Comparison of ENCODE assay signal across 12 cellular contexts in the genomic region with DNA sequence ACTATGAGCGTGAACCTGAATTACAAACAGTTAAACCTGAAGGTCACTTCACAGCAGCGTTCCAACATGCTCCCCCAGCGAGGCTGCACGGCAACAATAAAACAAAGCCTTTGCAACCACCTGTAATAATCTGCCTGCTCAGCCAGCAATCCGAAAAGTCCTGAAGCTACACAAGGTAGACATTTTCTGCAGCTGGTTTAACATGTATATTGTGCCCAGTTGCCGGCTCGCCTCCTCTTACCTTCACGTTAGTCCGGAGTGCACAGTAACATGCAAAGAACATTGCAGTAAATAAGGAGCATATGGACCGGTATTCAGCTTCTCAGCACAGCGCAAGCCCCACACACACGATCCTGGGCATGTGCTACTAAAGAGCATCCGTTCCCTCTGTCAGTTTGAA.
DNase-seq lines count a peak whose midpoint lies in the region; ATAC-seq and TF ChIP-seq lines count a peak whose summit lies in the region.
"Had no signal": no experiment of that assay in that cellular context is flagged by ENCODE, and none has a peak within 500 bp of the region (broad histone marks: within the 10 kb centered on the region; RNA-seq: fewer than 3 reads in every experiment).

No MANE protein-coding gene starts in this region.

- H3K4me1 ChIP-seq in HUES64 (ENCODE audit: insufficient read depth, low read length), result peaks cover 36% of the 10 kb centered on the region

- intact Hi-C loops in dorsolateral prefrontal cortex (cut with DNase I), result no loop called here

- no peak for TF ChIP-seq CTCF in dorsolateral prefrontal cortex (IDR thresholded peaks at IDR 0.05 in 54 of 56, conservative IDR thresholded peaks at IDR 0.05 in 2 of 56; ENCODE audit: low read depth in 1 of 56, partially characterized antibody in 56 of 56)

- no peaks in the 10 kb centered on the region for H3K9me3 ChIP-seq in HUES64 (ENCODE audit: insufficient read depth, low read depth, low read length)
- H3K9me3 ChIP-seq: sigmoid colon had no signal

- peaks cover 11% of the 10 kb centered on the region for H3K4me1 Mint-ChIP-seq in stimulated activated memory B cell treated with anti-CD40 and anti-IgM and Interleukin-4, amounts not matched to agents 10 μg/mL and 1 μg/mL and 100 μg/mL, for 72 hours
- no peaks in the 10 kb centered on the region for H3K4me1 Mint-ChIP-seq in stimulated activated effector memory CD8-positive, alpha-beta T cell treated with anti-CD3 and anti-CD28 coated beads, Interleukin-12 subunit alpha, Interleukin-12 subunit beta, amount 100 ng/mL, for 72 hours
- H3K4me1 Mint-ChIP-seq: CD4-positive, alpha-beta memory T cell had no signal

- peak in 2 of 10 donors; percentile 24 to 26 for DNase-seq in dorsolateral prefrontal cortex
- DNase-seq in left kidney (ENCODE audit: low read depth, low spot score), result peak; percentile 26
- no peak for DNase-seq in activated effector memory CD4-positive, alpha-beta T cell treated with Interleukin-2 at 50 U/mL for 16 hours
- no peak for DNase-seq in stimulated activated effector memory CD8-positive, alpha-beta T cell treated with anti-CD3 and anti-CD28 coated beads, Interleukin-12 subunit alpha, Interleukin-12 subunit beta, amount 100 ng/mL, for 72 hours (ENCODE audit: low spot score in 2 of 2)
- DNase-seq: CD4-positive, alpha-beta memory T cell; RPMI8226; sigmoid colon had no signal

- H3K27ac Mint-ChIP-seq in stimulated activated memory B cell treated with anti-CD40 and anti-IgM and Interleukin-4, amounts not matched to agents 10 μg/mL and 1 μg/mL and 100 μg/mL, for 72 hours, result no peak overlapping the region
- H3K27ac Mint-ChIP-seq in stimulated activated effector memory CD8-positive, alpha-beta T cell treated with anti-CD3 and anti-CD28 coated beads, Interleukin-12 subunit alpha, Interleukin-12 subunit beta, amount 100 ng/mL, for 72 hours, result no peak overlapping the region
- H3K27ac Mint-ChIP-seq: CD4-positive, alpha-beta memory T cell had no signal

- H3K27ac ChIP-seq in HUES64 (ENCODE audit: low read depth, low read length) (peak overlapping the region; percentile 44; the same call in 1 of the 2 replicates), dorsolateral prefrontal cortex (peak overlapping the region in 41 of 59 donors; percentile 2 to 86 (median 71))
- H3K27ac ChIP-seq: sigmoid colon, VCaP had no signal

- no peaks in the 10 kb centered on the region for H3K36me3 Mint-ChIP-seq in stimulated activated memory B cell treated with anti-CD40 and anti-IgM and Interleukin-4, amounts not matched to agents 10 μg/mL and 1 μg/mL and 100 μg/mL, for 72 hours
- no peaks in the 10 kb centered on the region for H3K36me3 Mint-ChIP-seq in stimulated activated effector memory CD8-positive, alpha-beta T cell treated with anti-CD3 and anti-CD28 coated beads, Interleukin-12 subunit alpha, Interleukin-12 subunit beta, amount 100 ng/mL, for 72 hours
- H3K36me3 Mint-ChIP-seq: CD4-positive, alpha-beta memory T cell had no signal

- H3K4me3 ChIP-seq in HUES64 (ENCODE audit: low read length), result peak overlapping the region; percentile 29; the same call in 1 of the 2 replicates
- peak overlapping the region; percentile 20 to 71 (median 55) for H3K4me3 ChIP-seq in dorsolateral prefrontal cortex

- H3K36me3 ChIP-seq in HUES64 (ENCODE audit: insufficient read depth, low read length), result no peaks in the 10 kb centered on the region
- H3K36me3 ChIP-seq: sigmoid colon had no signal

- H3K27me3 Mint-ChIP-seq in stimulated activated memory B cell treated with anti-CD40 and anti-IgM and Interleukin-4, amounts not matched to agents 10 μg/mL and 1 μg/mL and 100 μg/mL, for 72 hours, result peaks cover 12% of the 10 kb centered on the region
- H3K27me3 Mint-ChIP-seq: CD4-positive, alpha-beta memory T cell had no signal

- peak overlapping the region; percentile 40 for H3K9ac ChIP-seq in HUES64 (ENCODE audit: low read depth, low read length)

- H3K4me3 Mint-ChIP-seq in stimulated activated memory B cell treated with anti-CD40 and anti-IgM and Interleukin-4, amounts not matched to agents 10 μg/mL and 1 μg/mL and 100 μg/mL, for 72 hours, result peak overlapping the region; percentile 48
- H3K4me3 Mint-ChIP-seq in stimulated activated effector memory CD8-positive, alpha-beta T cell treated with anti-CD3 and anti-CD28 coated beads, Interleukin-12 subunit alpha, Interleukin-12 subunit beta, amount 100 ng/mL, for 72 hours, result no peak overlapping the region
- H3K4me3 Mint-ChIP-seq: CD4-positive, alpha-beta memory T cell had no signal

- H3K27me3 ChIP-seq in HUES64 (ENCODE audit: insufficient read depth, low read length) (no peaks in the 10 kb centered on the region), dorsolateral prefrontal cortex (peaks cover 0 to 17% (median 0%) of the 10 kb centered on the region in 45 donors)
- H3K27me3 ChIP-seq: sigmoid colon had no signal

- WGBS in HUES64, result 43% methylated on average over 13 of the region's 13 CpGs

- peaks cover 3% of the 10 kb centered on the region for H3K9me3 Mint-ChIP-seq in stimulated activated memory B cell treated with anti-CD40 and anti-IgM and Interleukin-4, amounts not matched to agents 10 μg/mL and 1 μg/mL and 100 μg/mL, for 72 hours
- H3K9me3 Mint-ChIP-seq in stimulated activated effector memory CD8-positive, alpha-beta T cell treated with anti-CD3 and anti-CD28 coated beads, Interleukin-12 subunit alpha, Interleukin-12 subunit beta, amount 100 ng/mL, for 72 hours, result peaks cover 19% of the 10 kb centered on the region

- ATAC-seq in stimulated activated memory B cell treated with anti-CD40 and anti-IgM and Interleukin-4, amounts not matched to agents 10 μg/mL and 1 μg/mL and 100 μg/mL, for 72 hours, result peak; percentile 34
- ATAC-seq in HG03159 (IDR thresholded peaks at IDR 0.05; ENCODE audit: unreplicated experiment), result no peak
- ATAC-seq in HG03439 (IDR thresholded peaks at IDR 0.05; ENCODE audit: unreplicated experiment), result no peak
- no peak for ATAC-seq in stimulated activated effector memory CD8-positive, alpha-beta T cell treated with anti-CD3 and anti-CD28 coated beads, Interleukin-12 subunit alpha, Interleukin-12 subunit beta, amount 100 ng/mL, for 72 hours
